ENCODE assay signal across 10 cellular contexts in the genomic region with DNA sequence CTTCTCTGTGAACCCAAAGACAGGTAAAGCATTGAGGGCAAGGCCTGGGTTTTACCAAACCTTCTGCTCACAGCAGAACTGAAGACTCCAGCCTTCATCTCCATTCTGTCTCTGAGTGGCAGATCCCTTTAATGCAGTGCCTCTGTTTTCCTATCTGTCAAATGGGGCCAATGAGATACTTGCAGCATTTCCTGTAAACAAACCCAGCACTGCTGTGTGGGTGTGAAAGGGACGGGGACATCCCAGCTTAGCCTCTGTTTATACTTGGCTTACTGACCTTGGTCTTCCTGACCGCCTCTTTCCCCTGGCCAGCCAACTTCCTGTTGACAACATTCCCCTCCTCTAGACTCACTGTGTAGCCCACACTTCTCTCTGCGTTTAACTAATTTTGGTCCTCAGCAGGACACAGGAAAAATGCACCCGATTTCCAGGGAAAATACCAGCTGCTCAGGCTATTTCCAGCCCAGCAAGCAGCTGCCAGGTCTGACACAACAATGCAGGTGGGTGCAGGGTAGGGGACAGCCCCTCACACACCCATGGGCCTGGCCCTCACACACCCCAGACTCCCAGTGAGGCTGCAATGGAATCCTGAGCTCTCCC.
DNase-seq lines count a peak whose midpoint lies in the region; ATAC-seq, FAIRE-seq and TF ChIP-seq lines count a peak whose summit lies in the region.
"Had no signal": no experiment of that assay in that cellular context is flagged by ENCODE, and none has a peak within 500 bp of the region (broad histone marks: within the 10 kb centered on the region; RNA-seq: fewer than 3 reads in every experiment).

No MANE protein-coding gene starts in this region.

- H3K27me3 Mint-ChIP-seq in activated CD4-positive, alpha-beta T cell treated with anti-CD3 and anti-CD28 coated beads, Interleukin-2, amount 10 ng/mL, durations not matched to agents 24 days and 14 days, result no peaks in the 10 kb centered on the region

- peaks cover 40% of the 10 kb centered on the region for H3K4me1 Mint-ChIP-seq in activated CD4-positive, alpha-beta T cell treated with anti-CD3 and anti-CD28 coated beads, Interleukin-2, amount 10 ng/mL, durations not matched to agents 24 days and 14 days

- FAIRE-seq in GM12878 (lab: Jason Lieb, UNC), result peak; percentile 54

- H3K4me1 ChIP-seq in GM12878 (ENCODE audit: control insufficient read depth, insufficient read depth, low read length) (peaks cover 22% of the 10 kb centered on the region), liver (ENCODE audit: control insufficient read depth in 4 of 4, insufficient read depth in 4 of 4, low read length in 3 of 4) (peaks cover 0 to 4% (median 0%) of the 10 kb centered on the region in 4 donors), thoracic aorta (ENCODE audit: control insufficient read depth in 1 of 2, low read depth in 2 of 2) (peaks cover 22 to 30% of the 10 kb centered on the region in 2 donors)

- ATAC-seq in GM12878 (peak; percentile 69), thoracic aorta (ENCODE audit: insufficient number of reproducible peaks, low FRiP score, low read depth) (peak; percentile 45)

- H3K27me3 ChIP-seq in GM12878 (replicated peaks in 1 of 2; ENCODE audit: control insufficient read depth in 2 of 2, insufficient read depth in 2 of 2, low read length in 1 of 2), result no peaks in the 10 kb centered on the region
- no peaks in the 10 kb centered on the region for H3K27me3 ChIP-seq in liver (ENCODE audit: control insufficient read depth in 4 of 4, insufficient read depth in 4 of 4, low read length in 3 of 4)
- no peaks in the 10 kb centered on the region for H3K27me3 ChIP-seq in thoracic aorta (replicated peaks; ENCODE audit: insufficient read depth)

- no peaks in the 10 kb centered on the region for H3K79me2 ChIP-seq in GM12878 (ENCODE audit: control insufficient read depth, insufficient read depth, low read length)

- in situ Hi-C loops in GM12878 (cut with MboI), result no loop called here

- intact Hi-C loops in activated CD4-positive, alpha-beta T cell treated with anti-CD3 and anti-CD28 coated beads, Interleukin-2, amount 10 ng/mL, durations not matched to agents 24 days and 14 days (cut with micrococcal nuclease), result loop anchor here (1.0 to 5.0 kb wide), 5 partner anchors 31 to 187 kb away; partner anchors contain the start of gene DAPK2
- intact Hi-C loops in GM12878 (cut with micrococcal nuclease; ENCODE audit: unreplicated experiment), result no loop called here

- H3K9ac ChIP-seq in GM12878 (ENCODE audit: control insufficient read depth, insufficient read depth, low read length) (no peak overlapping the region), liver (ENCODE audit: low read depth in 1 of 2, low read length in 2 of 2) (no peak overlapping the region)

- H3K27ac Mint-ChIP-seq in activated CD4-positive, alpha-beta T cell treated with anti-CD3 and anti-CD28 coated beads, Interleukin-2, amount 10 ng/mL, durations not matched to agents 24 days and 14 days, result peak overlapping the region; percentile 86

- RAD21 ChIA-PET in GM12878 (lab: Charles Lee; ENCODE audit: unreplicated experiment), result interaction anchor here (0.8 to 1.8 kb wide), 5 partner anchors 31 to 188 kb away, joined by 3 to 7 read pairs (median 3); partner anchors contain the start of gene DAPK2

- no peak for TF ChIP-seq EP300 in GM12878 (IDR thresholded peaks at IDR 0.05; ENCODE audit: borderline replicate concordance in 1 of 2, control insufficient read depth in 1 of 2, low read depth in 2 of 2, low read length in 2 of 2)

- peak overlapping the region; percentile 41; the same call in 1 of the 2 replicates for H3K4me2 ChIP-seq in GM12878 (ENCODE audit: control insufficient read depth, insufficient read depth)

- H3K9me3 Mint-ChIP-seq in activated CD4-positive, alpha-beta T cell treated with anti-CD3 and anti-CD28 coated beads, Interleukin-2, amount 10 ng/mL, durations not matched to agents 24 days and 14 days, result peaks cover 8% of the 10 kb centered on the region

- peaks cover 9% of the 10 kb centered on the region for H3K36me3 Mint-ChIP-seq in activated CD4-positive, alpha-beta T cell treated with anti-CD3 and anti-CD28 coated beads, Interleukin-2, amount 10 ng/mL, durations not matched to agents 24 days and 14 days (ENCODE audit: low read depth)

- DNase-seq in activated CD4-positive, alpha-beta T cell treated with anti-CD3 and anti-CD28 coated beads, Interleukin-2, amount 10 ng/mL, durations not matched to agents 24 days and 14 days, result peak; percentile 77
- DNase-seq in activated CD4-positive, alpha-beta T cell treated with anti-CD3 and anti-CD28 coated beads, Interleukin-2, amount 50 U/mL, for 4 hours, result no peak
- DNase-seq in GM12878 (ENCODE audit: low read depth, low spot score) (peak; percentile 15), thoracic aorta (ENCODE audit: low spot score) (no peak), occipital lobe (lab: John Stamatoyannopoulos, UW) (no peak), T1000 (lab: John Stamatoyannopoulos, UW) (no peak), AML-193 (lab: John Stamatoyannopoulos, UW) (no peak)
- DNase-seq: activated CD4-positive, CD25-positive, alpha-beta regulatory T cell had no signal

- H3K9me3 ChIP-seq in GM12878 (replicated peaks; ENCODE audit: control insufficient read depth, insufficient read depth, low read length), result no peaks in the 10 kb centered on the region
- H3K9me3 ChIP-seq in liver (ENCODE audit: control insufficient read depth in 4 of 4, low read length in 3 of 4), result no peaks in the 10 kb centered on the region
- no peaks in the 10 kb centered on the region for H3K9me3 ChIP-seq in thoracic aorta

- no peak for TF ChIP-seq POLR2A in GM12878 (IDR thresholded peaks at IDR 0.05; ENCODE audit: low read depth, low read length)

- CTCF ChIA-PET in GM12878 (lab: Yijun Ruan, JAX), result interaction anchor here (0.6 to 1.6 kb wide), 5 partner anchors 9 to 188 kb away, joined by 3 to 8 read pairs (median 4); no protein-coding TSS in a partner anchor

- H3K4me3 ChIP-seq in GM12878 (no peak overlapping the region), liver (ENCODE audit: low read depth in 1 of 3, low read length in 3 of 3) (no peak overlapping the region), thoracic aorta (peak overlapping the region; percentile 3)

- H3K4me3 Mint-ChIP-seq in activated CD4-positive, alpha-beta T cell treated with anti-CD3 and anti-CD28 coated beads, Interleukin-2, amount 10 ng/mL, durations not matched to agents 24 days and 14 days, result peak overlapping the region; percentile 68

- TF ChIP-seq CTCF in GM12878 (IDR thresholded peaks at IDR 0.05 in 2 of 3, conservative IDR thresholded peaks at IDR 0.05 in 1 of 3; ENCODE audit: control insufficient read depth in 2 of 3, extremely low read depth in 1 of 3, insufficient read depth in 1 of 3, low read depth in 3 of 3, low read length in 3 of 3) (no peak), liver (IDR thresholded peaks at IDR 0.05; ENCODE audit: low read depth, low read length, missing input control) (no peak), thoracic aorta (IDR thresholded peaks at IDR 0.05) (no peak)

- no peaks in the 10 kb centered on the region for H4K20me1 ChIP-seq in GM12878 (ENCODE audit: control insufficient read depth, insufficient read depth)

- H3K27ac ChIP-seq in GM12878 (ENCODE audit: control insufficient read depth, insufficient read depth) (0 out of 2 replicates have a peak overlapping the region, but pooled peaks have one; percentile 20), liver (ENCODE audit: low read depth in 1 of 2, low read length in 2 of 2) (peak overlapping the region; percentile 26 to 66), thoracic aorta (peak overlapping the region; percentile 25 to 72)
- H3K27ac ChIP-seq: HL-60 had no signal

- H3K36me3 ChIP-seq in GM12878 (ENCODE audit: control insufficient read depth in 2 of 2, insufficient read depth in 2 of 2, low read length in 1 of 2) (no peaks in the 10 kb centered on the region), liver (ENCODE audit: control insufficient read depth in 4 of 4, insufficient read depth in 3 of 4, low read depth in 1 of 4, low read length in 3 of 4) (no peaks in the 10 kb centered on the region), thoracic aorta (no peaks in the 10 kb centered on the region)

- no TSS peak for BruUV-seq in GM12878 (replicated peaks; lab: Mats Ljungman, UMichigan)

- H2AFZ ChIP-seq in GM12878 (ENCODE audit: control insufficient read depth, low read depth, low read length), result peak overlapping the region; percentile 59

- 0% methylated on average over 4 of the region's 4 CpGs for WGBS in GM12878 (ENCODE audit: insufficient coverage, insufficient replicate concordance, low lambda C conversion rate, missing lambda C conversion rate)
- WGBS in liver, result 41% methylated on average over 4 of the region's 4 CpGs

- TF ChIP-seq RAD21 in GM12878 (IDR thresholded peaks at IDR 0.05; ENCODE audit: insufficient read depth, low read depth, low read length) (no peak), liver (IDR thresholded peaks at IDR 0.05) (peak; percentile 25 to 52)

- POLR2A ChIA-PET in GM12878 (lab: Charles Lee), result interaction anchor here (1.0 to 1.2 kb wide), 2 partner anchors 31 to 43 kb away, joined by 3 to 4 read pairs; no protein-coding TSS in a partner anchor

- SMC1A ChIA-PET in GM12878 (lab: Charles Lee; ENCODE audit: uncharacterized antibody, unreplicated experiment), result interaction anchor here (0.8 to 2.7 kb wide), 8 partner anchors 19 to 330 kb away, joined by 3 to 11 read pairs (median 4); no protein-coding TSS in a partner anchor

TF ChIP-seq in GM12878, 131 proteins besides CTCF, POLR2A, EP300 and RAD21 (continues in another document):
- TF ChIP-seq ETV6 (conservative IDR thresholded peaks at IDR 0.05 in 1 of 2, IDR thresholded peaks at IDR 0.05 in 1 of 2; ENCODE audit: borderline replicate concordance in 1 of 2, low read depth in 1 of 2), result no peak
- no peak for TF ChIP-seq TCF3 (IDR thresholded peaks at IDR 0.05; ENCODE audit: borderline replicate concordance, insufficient read depth, low read depth, low read length)
- peak; percentile 64 for TF ChIP-seq IKZF1 (conservative IDR thresholded peaks at IDR 0.05)
- TF ChIP-seq PAX8 (IDR thresholded peaks at IDR 0.05), result no peak

Comparison
In these comparisons a context has a peak if more than half of its experiments do, and no peak if none do; other contexts are left out.
1. DNase-seq: peak in activated CD4-positive, alpha-beta T cell treated with anti-CD3 and anti-CD28 coated beads, Interleukin-2, amount 10 ng/mL, durations not matched to agents 24 days and 14 days (single experiment) and GM12878 (single experiment); none in activated CD4-positive, alpha-beta T cell treated with anti-CD3 and anti-CD28 coated beads, Interleukin-2, amount 50 U/mL, for 4 hours (0 of 2), thoracic aorta (single experiment), occipital lobe (single experiment), T1000 (single experiment) and AML-193 (0 of 2).
2. Peak in every context shown above with its lines, with median percentiles within 50 percentile points of each other: H3K27ac ChIP-seq.